Comparison of ENCODE assay signal across 22 cellular contexts in the genomic region with DNA sequence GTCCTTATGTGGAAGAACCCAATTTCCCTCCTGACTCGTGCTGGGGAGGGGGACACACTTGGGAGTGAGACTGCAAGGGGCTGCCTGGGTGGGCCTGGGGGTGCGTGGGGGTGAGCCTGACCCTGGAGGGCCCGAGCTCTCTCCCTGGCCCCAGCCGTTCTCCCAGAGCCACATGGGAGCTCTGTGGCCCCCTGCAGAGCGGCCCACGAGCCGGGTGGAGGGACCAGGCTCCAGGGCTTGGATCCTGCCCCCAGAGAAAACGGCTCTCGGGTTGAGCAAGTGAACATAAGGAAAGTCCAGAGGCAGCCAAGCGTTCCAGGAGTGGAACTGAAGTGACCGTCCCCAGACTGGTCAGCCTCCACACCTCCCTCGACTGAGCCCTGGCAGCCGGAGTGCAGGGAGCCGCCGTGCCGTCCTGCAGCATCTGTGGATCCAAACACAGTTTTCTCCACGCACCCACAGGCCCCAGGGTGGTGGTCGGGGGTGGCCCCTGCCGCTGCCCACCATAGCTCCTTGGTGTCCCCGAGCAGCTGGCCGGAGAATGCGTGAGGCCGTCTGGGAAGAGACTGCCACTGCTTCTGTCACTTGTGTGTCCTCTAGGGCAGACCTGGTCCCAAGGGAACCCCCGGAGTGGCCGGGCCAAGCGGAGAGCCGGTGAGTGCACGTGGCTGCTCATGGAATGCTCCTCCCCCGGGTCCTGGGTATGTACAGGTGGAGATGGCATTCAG. TPM values are rescaled to one million over a fixed set of nuclear protein-coding genes. Genes with fewer than 3 reads are reported as not detected.
"Had no signal": no experiment of that assay in that cellular context is flagged by ENCODE, and none has a peak within 500 bp of the region (broad histone marks: within the 10 kb centered on the region; RNA-seq: fewer than 3 reads in every experiment).

No MANE protein-coding gene starts in this region.

- DNase-seq: activated CD4-positive, alpha-beta T cell treated with anti-CD3 and anti-CD28 coated beads, Interleukin-2, amount 50 U/mL, for 1 hour; activated CD4-positive, CD25-positive, alpha-beta regulatory T cell treated with anti-CD3 and anti-CD28 coated beads, Interleukin-2, amount 50 U/mL, for 72 hours; activated CD8-positive, alpha-beta T cell treated with anti-CD3 and anti-CD28 coated beads, Interleukin-2, amount 10 ng/mL, durations not matched to agents 7 days and 5 days; activated gamma-delta T cell; activated naive CD4-positive, alpha-beta T cell treated with anti-CD3 and anti-CD28 coated beads, Interleukin-2, amount 50 U/mL, for 16 hours; activated naive CD8-positive, alpha-beta T cell treated with anti-CD3 and anti-CD28 coated beads, Interleukin-2, amount 50 U/mL, for 24 hours; cerebellar nuclear complex; esophagus squamous epithelium; gastrocnemius medialis; head of caudate nucleus; stimulated activated CD4-positive, alpha-beta T cell treated with anti-CD3 and anti-CD28 coated beads, Interleukin-12 subunit alpha, Interleukin-12 subunit beta, amount 100 ng/mL, for 4 hours; WERI-Rb-1 had no signal

- H3K36me3 ChIP-seq: esophagus squamous epithelium, gastrocnemius medialis, left lung, neural progenitor cell, prostate gland, right atrium auricular region, WERI-Rb-1 had no signal

- H3K36me3 Mint-ChIP-seq: naive thymus-derived CD4-positive, alpha-beta T cell; neural progenitor cell had no signal

- H3K27me3 Mint-ChIP-seq: activated naive CD8-positive, alpha-beta T cell treated with anti-CD3 and anti-CD28 coated beads, Interleukin-2, amount 50 U/mL, for 24 hours; naive thymus-derived CD4-positive, alpha-beta T cell; stimulated activated naive CD8-positive, alpha-beta T cell treated with anti-CD3 and anti-CD28 coated beads, Interleukin-15, Interleukin-2, amounts not matched to agents 100 ng/mL and 50 ng/mL, for 24 hours had no signal

- H3K4me2 ChIP-seq: neural progenitor cell had no signal

- H3K4me3 Mint-ChIP-seq: activated CD8-positive, alpha-beta T cell treated with anti-CD3 and anti-CD28 coated beads, Interleukin-2, amount 10 ng/mL, durations not matched to agents 7 days and 5 days; activated naive CD8-positive, alpha-beta T cell treated with anti-CD3 and anti-CD28 coated beads, Interleukin-2, amount 50 U/mL, for 24 hours; activated T-helper 1 cell treated with anti-CD3 and anti-CD28 coated beads, Interleukin-12 subunit alpha, Interleukin-12 subunit beta, Interleukin-2, Interleukin-4 antibody, amounts not matched to agents 30 ng/mL and 10 ng/mL and 1 ng/mL, durations not matched to agents 14 hours and 24 hours and 36 hours; naive thymus-derived CD4-positive, alpha-beta T cell; neural progenitor cell; stimulated activated naive CD8-positive, alpha-beta T cell treated with anti-CD3 and anti-CD28 coated beads, Interleukin-15, Interleukin-2, amounts not matched to agents 100 ng/mL and 50 ng/mL, for 24 hours had no signal

- H3K27ac Mint-ChIP-seq: activated CD8-positive, alpha-beta T cell treated with anti-CD3 and anti-CD28 coated beads, Interleukin-2, amount 10 ng/mL, durations not matched to agents 7 days and 5 days; activated naive CD8-positive, alpha-beta T cell treated with anti-CD3 and anti-CD28 coated beads, Interleukin-2, amount 50 U/mL, for 24 hours; activated T-helper 1 cell treated with anti-CD3 and anti-CD28 coated beads, Interleukin-12 subunit alpha, Interleukin-12 subunit beta, Interleukin-2, Interleukin-4 antibody, amounts not matched to agents 30 ng/mL and 10 ng/mL and 1 ng/mL, durations not matched to agents 14 hours and 24 hours and 36 hours; naive thymus-derived CD4-positive, alpha-beta T cell; neural progenitor cell; stimulated activated naive CD8-positive, alpha-beta T cell treated with anti-CD3 and anti-CD28 coated beads, Interleukin-15, Interleukin-2, amounts not matched to agents 100 ng/mL and 50 ng/mL, for 24 hours had no signal

- H3K9me3 Mint-ChIP-seq: activated naive CD8-positive, alpha-beta T cell treated with anti-CD3 and anti-CD28 coated beads, Interleukin-2, amount 50 U/mL, for 24 hours; activated T-helper 1 cell treated with anti-CD3 and anti-CD28 coated beads, Interleukin-12 subunit alpha, Interleukin-12 subunit beta, Interleukin-2, Interleukin-4 antibody, amounts not matched to agents 30 ng/mL and 10 ng/mL and 1 ng/mL, durations not matched to agents 14 hours and 24 hours and 36 hours; naive thymus-derived CD4-positive, alpha-beta T cell; neural progenitor cell; stimulated activated naive CD8-positive, alpha-beta T cell treated with anti-CD3 and anti-CD28 coated beads, Interleukin-15, Interleukin-2, amounts not matched to agents 100 ng/mL and 50 ng/mL, for 24 hours had no signal

- H3K27me3 ChIP-seq: left lung, neural progenitor cell, right atrium auricular region, tibial nerve had no signal

- H3K9me3 ChIP-seq: esophagus squamous epithelium, gastrocnemius medialis, left lung, prostate gland, right atrium auricular region, tibial nerve had no signal

- ATAC-seq: activated CD8-positive, alpha-beta T cell treated with anti-CD3 and anti-CD28 coated beads, Interleukin-2, amount 10 ng/mL, durations not matched to agents 7 days and 5 days; activated naive CD8-positive, alpha-beta T cell treated with anti-CD3 and anti-CD28 coated beads, Interleukin-2, amount 50 U/mL, for 24 hours; gastrocnemius medialis; left lung; naive thymus-derived CD4-positive, alpha-beta T cell had no signal

- H3K9ac ChIP-seq: neural progenitor cell had no signal

- H3K4me3 ChIP-seq: coronary artery, esophagus squamous epithelium, gastrocnemius medialis, left lung, lung, neural progenitor cell, prostate gland, right atrium auricular region, tibial nerve had no signal

- H3K27ac ChIP-seq: coronary artery, esophagus squamous epithelium, gastrocnemius medialis, left lung, neural progenitor cell, prostate gland, right atrium auricular region, WERI-Rb-1 had no signal

RNA-seq across cellular contexts. Expression of gene COL9A3, which starts 10.6 kb away (rescaled TPM):
- total RNA-seq: activated CD8-positive, alpha-beta T cell treated with anti-CD3 and anti-CD28 coated beads, Interleukin-2, amount 10 ng/mL, durations not matched to agents 7 days and 5 days; activated T-helper 1 cell treated with anti-CD3 and anti-CD28 coated beads, Interleukin-12 subunit alpha, Interleukin-12 subunit beta, Interleukin-2, Interleukin-4 antibody, amounts not matched to agents 30 ng/mL and 10 ng/mL and 1 ng/mL, durations not matched to agents 14 hours and 24 hours and 36 hours had no signal
- polyA plus RNA-seq: naive thymus-derived CD4-positive, alpha-beta T cell had no signal
